In the genomic region with DNA sequence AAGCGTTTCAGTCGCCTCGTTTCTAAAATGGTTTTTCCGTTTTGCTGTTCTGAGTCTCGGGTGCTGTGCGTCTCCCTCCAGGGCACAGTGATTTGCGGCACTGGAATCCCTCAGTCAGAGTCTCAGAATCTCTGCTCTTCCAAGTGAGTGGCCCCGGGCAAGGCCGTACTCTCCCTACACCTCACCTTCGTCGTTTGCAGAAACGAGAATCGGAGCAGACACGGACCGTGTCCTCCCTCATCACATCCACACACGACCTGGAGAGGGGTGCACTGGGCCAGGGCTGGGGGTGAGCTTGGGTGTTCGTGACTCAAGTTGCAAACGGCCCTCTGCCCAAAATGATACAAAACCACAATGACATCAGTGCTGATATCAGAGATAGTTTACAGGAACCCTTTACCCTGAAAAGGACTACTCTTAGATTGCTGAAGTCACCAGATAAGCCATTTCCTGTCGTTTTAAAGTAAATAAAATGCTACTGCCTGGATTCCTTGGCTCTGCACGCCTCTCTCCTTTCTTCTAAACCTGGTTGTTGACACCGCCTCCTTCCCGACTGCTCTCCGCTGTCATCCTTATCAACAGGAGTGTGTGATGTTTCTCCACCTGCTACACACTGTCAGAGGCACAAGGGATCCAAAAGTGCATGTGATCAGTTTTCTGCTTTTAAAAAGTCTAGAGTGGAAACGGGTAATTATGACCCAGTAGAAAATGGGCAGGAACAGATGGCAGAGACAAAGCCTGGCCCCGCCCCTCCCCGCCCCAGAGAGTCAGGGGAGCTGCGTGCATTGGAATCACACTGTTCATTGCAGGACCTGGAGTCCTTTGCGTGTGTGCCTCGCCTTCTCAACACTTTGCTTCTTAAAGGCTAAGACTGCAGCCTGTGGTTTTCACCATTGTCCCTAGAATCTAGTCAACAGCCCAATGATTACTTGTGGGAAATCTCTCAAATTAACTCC, we compare ENCODE assay signal across 9 cellular contexts. TPM values are rescaled to one million over a fixed set of nuclear protein-coding genes. Genes with fewer than 3 reads are reported as not detected.
A peak's percentile ranks its signal among the peaks of the same experiment; 100 is the strongest.
DNase-seq lines count a peak whose midpoint lies in the region; ATAC-seq and TF ChIP-seq lines count a peak whose summit lies in the region.
"Had no signal": no experiment of that assay in that cellular context is flagged by ENCODE, and none has a peak within 500 bp of the region (broad histone marks: within the 10 kb centered on the region; RNA-seq: fewer than 3 reads in every experiment).

No MANE protein-coding gene starts in this region.

- 5% methylated on average over 25 of the region's 29 CpGs for WGBS in mesenchymal stem cell

- no peaks in the 10 kb centered on the region for H4K20me1 ChIP-seq in Karpas-422 (ENCODE audit: insufficient read depth, low read depth, low read length)

- H3K9me3 ChIP-seq in mesenchymal stem cell (ENCODE audit: control insufficient read depth, low read length), result peaks cover 16% of the 10 kb centered on the region
- H3K9me3 ChIP-seq in uterus, result peaks cover 0 to 8% of the 10 kb centered on the region in 2 donors
- H3K9me3 ChIP-seq in Karpas-422 (ENCODE audit: low read length), result 0 out of 2 replicates have a peak, but pooled peaks cover 3% of the 10 kb centered on the region

- ATAC-seq in activated CD4-positive, CD25-positive, alpha-beta regulatory T cell treated with anti-CD3 and anti-CD28 coated beads, Interleukin-2, amount 50 U/mL, for 24 hours, result no peak

- peak overlapping the region; percentile 45 to 80 for H2BK12ac ChIP-seq in mesenchymal stem cell (ENCODE audit: low read length in 2 of 2)

- peak overlapping the region; percentile 81 for H2BK120ac ChIP-seq in mesenchymal stem cell (ENCODE audit: low read depth, low read length)

- peak; percentile 50 for DNase-seq in DMS153 treated with DMSO at 0.1 percent for 48 hours (lab: John Stamatoyannopoulos, UW; ENCODE audit: unreplicated experiment)
- peak; percentile 3 for DNase-seq in NCI-H2227 treated with DMSO at 0.1 percent for 48 hours (lab: John Stamatoyannopoulos, UW)
- DNase-seq in choroid plexus epithelial cell (ENCODE audit: low read depth), result no peak
- DNase-seq in mesenchymal stem cell, result peak; percentile 88
- peak in 1 of 2 donors; percentile 14 for DNase-seq in uterus
- no peak for DNase-seq in effector CD8-positive, alpha-beta T cell (lab: John Stamatoyannopoulos, UW)
- DNase-seq in Karpas-422, result no peak

- no peaks in the 10 kb centered on the region for H3K79me2 ChIP-seq in Karpas-422 (ENCODE audit: low read length)

- peak overlapping the region; percentile 95 for H4K8ac ChIP-seq in mesenchymal stem cell (ENCODE audit: low read length)

- H3K23ac ChIP-seq in mesenchymal stem cell (ENCODE audit: low read length in 2 of 2), result no peak overlapping the region

- no peak overlapping the region for H2BK5ac ChIP-seq in mesenchymal stem cell (ENCODE audit: low read depth, low read length, poor library complexity, severe bottlenecking)

- H3K4me3 ChIP-seq in choroid plexus epithelial cell (ENCODE audit: low read depth, low read length), result peak overlapping the region; percentile 52
- H3K4me3 ChIP-seq in mesenchymal stem cell (ENCODE audit: insufficient read depth in 1 of 2, low read depth in 1 of 2, low read length in 2 of 2), result peak overlapping the region in 1 of 2 experiments; percentile 82
- H3K4me3 ChIP-seq in uterus, result peak overlapping the region; percentile 8 to 35
- no peak overlapping the region for H3K4me3 ChIP-seq in Karpas-422 (ENCODE audit: low read length)

- H3K79me1 ChIP-seq in mesenchymal stem cell (replicated peaks; ENCODE audit: low read length, poor library complexity, severe bottlenecking), result no peaks in the 10 kb centered on the region

- TF ChIP-seq POLR2A in uterus (IDR thresholded peaks at IDR 0.05), result no peak

- H2AK5ac ChIP-seq in mesenchymal stem cell (ENCODE audit: low read length, severe bottlenecking), result no peak overlapping the region

- no peak overlapping the region for H3K27ac ChIP-seq in mesenchymal stem cell (ENCODE audit: low read length, poor library complexity, severe bottlenecking)
- H3K27ac ChIP-seq in uterus, result peak overlapping the region; percentile 54 to 59
- no peak overlapping the region for H3K27ac ChIP-seq in Karpas-422 (ENCODE audit: low read length)

- TF ChIP-seq CTCF in choroid plexus epithelial cell (conservative IDR thresholded peaks at IDR 0.05; ENCODE audit: low read depth, low read length) (no peak), uterus (IDR thresholded peaks at IDR 0.05) (no peak)

- no peaks in the 10 kb centered on the region for H3K27me3 ChIP-seq in mesenchymal stem cell (ENCODE audit: control insufficient read depth in 1 of 2, insufficient read depth in 1 of 2, low read length in 2 of 2)
- H3K27me3 ChIP-seq in uterus, result no peaks in the 10 kb centered on the region
- H3K27me3 ChIP-seq in Karpas-422 (ENCODE audit: low read length), result 0 out of 2 replicates have a peak, but pooled peaks cover 3% of the 10 kb centered on the region

- H3K4me2 ChIP-seq in mesenchymal stem cell (ENCODE audit: low read length, poor library complexity, severe bottlenecking), result no peak overlapping the region
- no peak overlapping the region for H3K4me2 ChIP-seq in Karpas-422 (ENCODE audit: low read depth, low read length, poor library complexity, severe bottlenecking)

- peak overlapping the region; percentile 5 for H4K91ac ChIP-seq in mesenchymal stem cell (ENCODE audit: low read length)

- H3K36me3 ChIP-seq in mesenchymal stem cell (ENCODE audit: control insufficient read depth in 1 of 2, insufficient read depth in 2 of 2, low read depth in 1 of 2, low read length in 2 of 2) (no peaks in the 10 kb centered on the region), uterus (no peaks in the 10 kb centered on the region), Karpas-422 (ENCODE audit: insufficient read depth, low read length) (no peaks in the 10 kb centered on the region)

- peak overlapping the region; percentile 39 for H2AFZ ChIP-seq in mesenchymal stem cell (ENCODE audit: low read depth, low read length)
- no peak overlapping the region for H2AFZ ChIP-seq in Karpas-422 (ENCODE audit: low read length)

- intact Hi-C loops in uterus (cut with DNase I; ENCODE audit: low total_unique reads), result no loop called here

- H3K4me1 ChIP-seq in mesenchymal stem cell (ENCODE audit: control insufficient read depth, insufficient read depth, low read depth, low read length) (peaks cover 4% of the 10 kb centered on the region), uterus (peaks cover 0 to 3% of the 10 kb centered on the region in 2 donors), Karpas-422 (ENCODE audit: low read length) (no peaks in the 10 kb centered on the region)

- H2BK15ac ChIP-seq in mesenchymal stem cell (ENCODE audit: low read depth, poor library complexity, severe bottlenecking), result no peak overlapping the region

- peak overlapping the region in 1 of 2 experiments; percentile 96 for H3K14ac ChIP-seq in mesenchymal stem cell (ENCODE audit: low read length in 2 of 2)

- H3K9me2 ChIP-seq in Karpas-422 (replicated peaks; ENCODE audit: insufficient read depth, low read length), result no peaks in the 10 kb centered on the region

- peak overlapping the region; percentile 76 to 92 for H3K4ac ChIP-seq in mesenchymal stem cell (ENCODE audit: low read depth in 1 of 2, low read length in 2 of 2)

- H3K9ac ChIP-seq in mesenchymal stem cell (ENCODE audit: low read length) (peak overlapping the region; percentile 86), Karpas-422 (ENCODE audit: low read length) (no peak overlapping the region)

- peak overlapping the region; percentile 89 to 98 for H3K18ac ChIP-seq in mesenchymal stem cell (ENCODE audit: low read depth in 1 of 2, low read length in 2 of 2)

RNA-seq across cellular contexts. Expression of gene KIF25, which starts 38.5 kb away (rescaled TPM):
- 0.40 TPM for polyA plus RNA-seq in mesenchymal stem cell (2013, experiment 1 of 2)
- 0.63 TPM for polyA plus RNA-seq in mesenchymal stem cell (2013, experiment 2 of 2)
- total RNA-seq in uterus, result under 1 TPM in 1 of 4 donors, not detected in 3; 0.28 TPM
- not detected in 2 replicates for total RNA-seq in Karpas-422 (2014; rRNA removed; shearing (Covaris generic); ENCODE audit: low replicate concordance)
- polyA plus RNA-seq: IgD-negative memory B cell had no signal

RNA-seq across cellular contexts. Expression of gene FRMD1, which starts 43.1 kb away (rescaled TPM):
- not detected for polyA plus RNA-seq in mesenchymal stem cell (2013, experiment 1 of 2)
- not detected for polyA plus RNA-seq in mesenchymal stem cell (2013, experiment 2 of 2)
- total RNA-seq in uterus, result 1 to 10 TPM in 1 of 4 donors, not detected in 3; 1.0 TPM
- not detected in 2 replicates for total RNA-seq in Karpas-422 (2014; rRNA removed; shearing (Covaris generic); ENCODE audit: low replicate concordance)
- polyA plus RNA-seq: IgD-negative memory B cell had no signal

Comparison
In these comparisons a context has a peak if more than half of its experiments do, and no peak if none do; other contexts are left out.
1. DNase-seq: peak in DMS153 treated with DMSO at 0.1 percent for 48 hours (single experiment), NCI-H2227 treated with DMSO at 0.1 percent for 48 hours (single experiment) and mesenchymal stem cell (single experiment); none in choroid plexus epithelial cell (single experiment), effector CD8-positive, alpha-beta T cell (single experiment) and Karpas-422 (single experiment).
2. H3K27ac ChIP-seq: peak in uterus (2 of 2); none in mesenchymal stem cell (single experiment) and Karpas-422 (single experiment).